Comparison of ENCODE assay signal across 8 cellular contexts in genomic region chr4:78776729-78777555, GRCh38. TPM values are rescaled to one million over a fixed set of nuclear protein-coding genes. Genes with fewer than 3 reads are reported as not detected.
A peak's percentile ranks its signal among the peaks of the same experiment; 100 is the strongest.
DNase-seq lines count a peak whose midpoint lies in the region; ATAC-seq and TF ChIP-seq lines count a peak whose summit lies in the region.

No MANE protein-coding gene starts in this region.

- DNase-seq in GM12864 (ENCODE audit: low read depth) (no peak), HCEC 1CT (peak; percentile 72), M059J (ENCODE audit: low read depth) (peak; percentile 71), cerebellum (ENCODE audit: low spot score) (peak; percentile 20), left lobe of liver (ENCODE audit: low spot score) (peak; percentile 59), DMS114 treated with DMSO at 0.1 percent for 48 hours (lab: John Stamatoyannopoulos, UW; ENCODE audit: unreplicated experiment) (no peak)
- peak; percentile 45 for DNase-seq in stimulated activated CD4-positive, alpha-beta T cell treated with anti-CD3 and anti-CD28 coated beads, Interleukin-4, amount 100 ng/mL, for 1 hour

- peak; percentile 64 to 65 for ATAC-seq in activated CD4-positive, CD25-positive, alpha-beta regulatory T cell treated with anti-CD3 and anti-CD28 coated beads, Interleukin-2, amount 50 U/mL, for 24 hours
- peak; percentile 52 for ATAC-seq in left lobe of liver

- TF ChIP-seq CTCF in GM12864 (IDR thresholded peaks at IDR 0.05; ENCODE audit: low read depth, low read length, missing control alignments): peak; percentile 7

- H3K4me3 ChIP-seq in GM12864 (ENCODE audit: low read depth, low read length): peak overlapping the region; percentile 76

RNA-seq across cellular contexts. Expression of gene BMP2K, which starts 0.8 kb away (rescaled TPM):
- 14.1 and 26.5 TPM in 2 replicates for total RNA-seq in M059J (2014; rRNA removed; shearing (Covaris generic))
- total RNA-seq in cerebellum (107 TPM), left lobe of liver (14.2 TPM)

Comparison
In these comparisons a context has a peak if more than half of its experiments do, and no peak if none do; other contexts are left out.
1. DNase-seq: peak in HCEC 1CT (single experiment), M059J (single experiment), cerebellum (single experiment), left lobe of liver (single experiment) and stimulated activated CD4-positive, alpha-beta T cell treated with anti-CD3 and anti-CD28 coated beads, Interleukin-4, amount 100 ng/mL, for 1 hour (single experiment); none in GM12864 (single experiment) and DMS114 treated with DMSO at 0.1 percent for 48 hours (single experiment).